In genomic region chr17:2444382-2444781, GRCh38 we compare ENCODE assay signal across 24 cellular contexts. TPM values are rescaled to one million over a fixed set of nuclear protein-coding genes. Genes with fewer than 3 reads are reported as not detected.
DNase-seq lines count a peak whose midpoint lies in the region; ATAC-seq and TF ChIP-seq lines count a peak whose summit lies in the region.
"Had no signal": no experiment of that assay in that cellular context is flagged by ENCODE, and none has a peak within 500 bp of the region (broad histone marks: within the 10 kb centered on the region; RNA-seq: fewer than 3 reads in every experiment).

No MANE protein-coding gene starts in this region.

- H3K4me3 ChIP-seq in IMR-90 (ENCODE audit: insufficient read depth, low read depth, low read length) (no peak overlapping the region), fibroblast of mammary gland (ENCODE audit: control insufficient read depth, low read depth, low read length) (no peak overlapping the region)
- H3K4me3 ChIP-seq: A549; BLaER1 treated with 17β-estradiol and CSF1 and Interleukin-3, amounts not matched to agents 10 nM and 100 nM; GM12878; GM23338 had no signal

- H3K9me1 ChIP-seq in IMR-90 (ENCODE audit: insufficient read depth, low read length) = peaks cover under 1% of the 10 kb centered on the region; the same call in 1 of the 2 replicates

- H3K14ac ChIP-seq in IMR-90 (replicated peaks; ENCODE audit: low read depth, low read length) = 0 out of 2 replicates have a peak overlapping the region, but pooled peaks have one; percentile 15

- BruUV-seq in IMR-90 (replicated peaks; lab: Mats Ljungman, UMichigan) = no TSS peak

- CTCF ChIA-PET in IMR-90 (lab: Yijun Ruan, JAX) = interaction anchor here (0.6 kb wide), 1 partner anchor 390 kb away, joined by 3 read pairs; no protein-coding TSS in a partner anchor

- H3K4ac ChIP-seq in IMR-90 (ENCODE audit: low read depth, low read length) = no peak overlapping the region

- no peak overlapping the region for H4K8ac ChIP-seq in IMR-90 (ENCODE audit: low read depth in 2 of 2, low read length in 2 of 2)

- H2BK15ac ChIP-seq in IMR-90 (ENCODE audit: low read depth, low read length) = no peak overlapping the region

- in situ Hi-C loops in IMR-90 (cut with MboI; ENCODE audit: low sequenced_read_pairs) = no loop called here

- no peak overlapping the region for H3K23ac ChIP-seq in IMR-90 (ENCODE audit: low read depth, low read length)

- H3K9ac ChIP-seq in IMR-90 (ENCODE audit: low read depth, low read length) = no peak overlapping the region
- H3K9ac ChIP-seq: BLaER1 treated with 17β-estradiol and CSF1 and Interleukin-3, amounts not matched to agents 10 nM and 100 nM had no signal

- TF ChIP-seq RAD21 in IMR-90 (IDR thresholded peaks at IDR 0.05; ENCODE audit: low read length) = no peak

- no peak overlapping the region for H3K4me2 ChIP-seq in IMR-90 (ENCODE audit: low read depth, low read length)
- H3K4me2 ChIP-seq: A549; BLaER1 treated with 17β-estradiol and CSF1 and Interleukin-3, amounts not matched to agents 10 nM and 100 nM; GM23338 had no signal

- H3K56ac ChIP-seq in IMR-90 (ENCODE audit: extremely low read depth, insufficient read depth, low read length) = no peak overlapping the region

- peak; percentile 12 for DNase-seq in NCI-H1694 (lab: John Stamatoyannopoulos, UW)
- no peak for DNase-seq in NCI-H1694 treated with DMSO at 0.1 percent for 48 hours (lab: John Stamatoyannopoulos, UW)
- DNase-seq in IMR-90 = peak; percentile 65
- DNase-seq in fibroblast of mammary gland (ENCODE audit: low read depth) = peak; percentile 19
- no peak for DNase-seq in NCI-H526 treated with DMSO at 0.1 percent for 48 hours (lab: John Stamatoyannopoulos, UW)
- no peak for DNase-seq in stimulated activated CD4-positive, alpha-beta T cell treated with anti-CD3 and anti-CD28 coated beads, Interleukin-4, amount 100 ng/mL, for 24 hours
- no peak for DNase-seq in COLO829 (ENCODE audit: low spot score)
- DNase-seq: 8988T; ACHN; AML-193; BE2C; Calu3; CD4-positive, alpha-beta T cell; CD8-positive, alpha-beta memory T cell; COR-L47; DMS79; EL; GDM1; H9 had no signal

- WGBS in IMR-90 (ENCODE audit: extremely low coverage in 2 of 2, insufficient read length in 1 of 2), 2 experiments = no CpG with 5 or more reads among the region's 8 CpGs

- TF ChIP-seq CTCF in IMR-90 (conservative IDR thresholded peaks at IDR 0.05; ENCODE audit: low read depth, low read length) (no peak), fibroblast of mammary gland (conservative IDR thresholded peaks at IDR 0.05; ENCODE audit: control insufficient read depth, insufficient read depth, low read depth, low read length) (no peak)

- POLR2A ChIA-PET in IMR-90 (lab: Charles Lee; ENCODE audit: unreplicated experiment) = no interaction called here

- dilution Hi-C loops in IMR-90 (cut with HindIII; ENCODE audit: low sequenced_read_pairs, unreplicated experiment) = no loop called here

- H2BK20ac ChIP-seq in IMR-90 (ENCODE audit: low read depth, low read length) = no peak overlapping the region

- no peaks in the 10 kb centered on the region for H3K27me3 ChIP-seq in IMR-90 (ENCODE audit: control insufficient read depth, insufficient read depth, low read length)
- H3K27me3 ChIP-seq: BE2C; BLaER1 treated with 17β-estradiol and CSF1 and Interleukin-3, amounts not matched to agents 10 nM and 100 nM had no signal

- no peak overlapping the region for H2BK120ac ChIP-seq in IMR-90 (ENCODE audit: low read depth, low read length)

- no peak for TF ChIP-seq POLR2A in IMR-90 (IDR thresholded peaks at IDR 0.05; ENCODE audit: low read depth, low read length)

- peaks cover 2% of the 10 kb centered on the region; the same call in 1 of the 2 replicates for H3K36me3 ChIP-seq in IMR-90 (ENCODE audit: control insufficient read depth, insufficient read depth, low read length)

- H4K20me1 ChIP-seq in IMR-90 (ENCODE audit: insufficient read depth, low read length) = no peaks in the 10 kb centered on the region

- ATAC-seq in IMR-90 (ENCODE audit: low read depth) = peak; percentile 49
- ATAC-seq: A549, GM12878, GM23338, HCT116 had no signal

- H4K5ac ChIP-seq in IMR-90 (ENCODE audit: low read depth, low read length) = no peak overlapping the region

- intact Hi-C loops in IMR-90 (cut with micrococcal nuclease) = no loop called here

- no peak overlapping the region for H2BK5ac ChIP-seq in IMR-90 (ENCODE audit: low read depth, low read length, poor library complexity, severe bottlenecking)

- H2AK9ac ChIP-seq in IMR-90 (replicated peaks; ENCODE audit: low read depth, low read length, poor library complexity) = no peak overlapping the region

- H3K9me3 ChIP-seq in IMR-90 (ENCODE audit: control insufficient read depth, insufficient read depth, low read length) = no peaks in the 10 kb centered on the region
- H3K9me3 ChIP-seq: A549, BE2C had no signal

- H3K18ac ChIP-seq in IMR-90 (ENCODE audit: low read depth, low read length) = no peak overlapping the region

- no peak overlapping the region for H2AFZ ChIP-seq in IMR-90 (replicated peaks; ENCODE audit: low read length, poor library complexity)
- H2AFZ ChIP-seq: GM23338 had no signal

- H3K79me1 ChIP-seq in IMR-90 (ENCODE audit: low read depth in 1 of 2, low read length in 2 of 2) = peaks cover 0 to 3% of the 10 kb centered on the region in 2 experiments; a peak in 2 of 4 replicates

- H2AK5ac ChIP-seq in IMR-90 (ENCODE audit: low read depth, low read length) = no peak overlapping the region

- peaks cover 5% of the 10 kb centered on the region for H3K4me1 ChIP-seq in IMR-90 (ENCODE audit: control insufficient read depth, insufficient read depth, low read length)
- H3K4me1 ChIP-seq: BE2C had no signal

- peak overlapping the region; percentile 16; the same call in 1 of the 2 replicates for H3K27ac ChIP-seq in IMR-90 (ENCODE audit: insufficient read depth, low read length)
- H3K27ac ChIP-seq: A549; BLaER1 treated with 17β-estradiol and CSF1 and Interleukin-3, amounts not matched to agents 10 nM and 100 nM had no signal

- no peak overlapping the region for H4K91ac ChIP-seq in IMR-90 (ENCODE audit: insufficient read depth, low read depth, low read length)

TF ChIP-seq in IMR-90, 13 proteins besides CTCF, POLR2A, EP300 and RAD21:
- TF ChIP-seq CHD1 (IDR thresholded peaks at IDR 0.05; ENCODE audit: low read depth, low read length) (no peak), CEBPB (IDR thresholded peaks at IDR 0.05; ENCODE audit: low read depth, low read length) (peak; percentile 87), MAFK (IDR thresholded peaks at IDR 0.05; ENCODE audit: low read depth, low read length) (no peak)

RNA-seq across cellular contexts. Expression of gene MNT, which starts 43.5 kb away (rescaled TPM):
- 1.4 and 1.9 TPM in 2 replicates for total RNA-seq in IMR-90 (2012; rRNA removed)
- 8.3 and 9.4 TPM in 2 replicates for polyA plus RNA-seq in IMR-90 (2012; rRNA removed)
- polyA plus RNA-seq in IMR-90 (2012; cell fraction: cytosol; rRNA removed) = 7.6 and 9.5 TPM in 2 replicates
- 48.6 and 60.0 TPM in 2 replicates for polyA plus RNA-seq in IMR-90 (2012; cell fraction: nucleus; rRNA removed; ENCODE audit: low replicate concordance)

Comparison
In these comparisons a context has a peak if more than half of its experiments do, and no peak if none do; other contexts are left out.
1. DNase-seq: peak in NCI-H1694 (single experiment), IMR-90 (single experiment) and fibroblast of mammary gland (single experiment); none in NCI-H1694 treated with DMSO at 0.1 percent for 48 hours (single experiment), NCI-H526 treated with DMSO at 0.1 percent for 48 hours (single experiment), stimulated activated CD4-positive, alpha-beta T cell treated with anti-CD3 and anti-CD28 coated beads, Interleukin-4, amount 100 ng/mL, for 24 hours (single experiment) and COLO829 (single experiment).